18 cellular contexts compared by ENCODE assay signal in the genomic region with DNA sequence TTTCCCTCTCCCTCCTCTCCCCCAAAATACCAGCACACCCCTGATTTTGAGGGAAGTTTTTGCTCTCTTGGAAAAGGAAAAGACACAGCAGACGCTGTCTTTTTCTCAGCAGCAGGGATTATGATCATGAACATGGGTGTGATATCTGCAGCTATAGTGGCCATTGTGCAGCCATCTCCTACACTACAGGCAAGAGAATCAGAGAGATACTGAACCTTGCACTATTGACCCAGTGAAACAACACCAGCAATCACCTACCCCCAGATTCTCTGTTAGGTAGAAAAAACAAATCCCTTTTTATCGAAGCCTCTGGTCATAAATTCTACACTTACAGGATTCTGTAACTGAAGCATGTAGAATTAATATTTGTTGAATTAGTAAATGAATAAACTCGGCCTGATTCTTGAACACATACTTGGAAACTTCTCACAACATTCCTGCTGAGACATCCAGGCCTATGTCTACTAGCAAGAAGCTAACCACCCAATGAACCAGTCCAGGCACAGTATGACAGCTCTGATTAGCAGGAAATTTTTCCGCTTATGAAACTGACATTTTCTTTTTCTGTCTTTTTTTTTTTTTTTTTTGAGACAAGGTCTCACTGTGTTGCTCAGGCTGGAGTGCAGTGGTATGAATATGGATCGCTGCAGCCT. TPM values are rescaled to one million over a fixed set of nuclear protein-coding genes. Genes with fewer than 3 reads are reported as not detected.
DNase-seq lines count a peak whose midpoint lies in the region; ATAC-seq and TF ChIP-seq lines count a peak whose summit lies in the region.
"Had no signal": no experiment of that assay in that cellular context is flagged by ENCODE, and none has a peak within 500 bp of the region (broad histone marks: within the 10 kb centered on the region; RNA-seq: fewer than 3 reads in every experiment).

No MANE protein-coding gene starts in this region.

- no peaks in the 10 kb centered on the region for H3K36me3 Mint-ChIP-seq in nephron (ENCODE audit: low read depth)

- no peak overlapping the region for H2AK9ac ChIP-seq in IMR-90 (replicated peaks; ENCODE audit: low read depth, low read length, poor library complexity)

- H2BK15ac ChIP-seq in IMR-90 (ENCODE audit: low read depth, low read length), result no peak overlapping the region

- BruUV-seq in IMR-90 (replicated peaks; lab: Mats Ljungman, UMichigan), result no TSS peak

- peak overlapping the region; percentile 35 to 63 (median 51) for H3K27ac Mint-ChIP-seq in nephron
- H3K27ac Mint-ChIP-seq: CD4-positive, alpha-beta T cell; GM23338 had no signal

- peak; percentile 39; the same call in 1 of the 2 replicates for ATAC-seq in IMR-90 (ENCODE audit: low read depth)
- ATAC-seq: GM23338 had no signal

- no peaks in the 10 kb centered on the region for H3K9me2 ChIP-seq in hepatocyte (replicated peaks; ENCODE audit: insufficient read depth)

- H3K27me3 ChIP-seq in IMR-90 (ENCODE audit: control insufficient read depth, insufficient read depth, low read length) (no peaks in the 10 kb centered on the region), hepatocyte (no peaks in the 10 kb centered on the region)

- no peak overlapping the region for H2BK20ac ChIP-seq in IMR-90 (ENCODE audit: low read depth, low read length)

- peak; percentile 36 for DNase-seq in AG04449 (ENCODE audit: low read depth, low spot score)
- DNase-seq in IMR-90, result peak; percentile 54
- DNase-seq in hepatocyte (ENCODE audit: low spot score), result no peak
- no peak for DNase-seq in activated CD4-positive, alpha-beta T cell treated with anti-CD3 and anti-CD28 coated beads, Interleukin-2, amount 50 U/mL, for 1 hour
- no peak for DNase-seq in DMS79 (lab: John Stamatoyannopoulos, UW)
- no peak for DNase-seq in C1 segment of cervical spinal cord (lab: John Stamatoyannopoulos, UW)
- DNase-seq in NCI-H2227 treated with DMSO at 0.1 percent for 48 hours (lab: John Stamatoyannopoulos, UW), result no peak
- DNase-seq: Calu3; CD4-positive, alpha-beta T cell; DMS79 treated with DMSO at 0.1 percent for 48 hours; GDM1; KG1; NCI-H1048; NCI-H146; NCI-H82; SHP77 had no signal

- H3K79me2 ChIP-seq in hepatocyte, result no peaks in the 10 kb centered on the region

- no peak overlapping the region for H3K14ac ChIP-seq in IMR-90 (replicated peaks; ENCODE audit: low read depth, low read length)

- no peak overlapping the region for H2AK5ac ChIP-seq in IMR-90 (ENCODE audit: low read depth, low read length)

- H3K18ac ChIP-seq in IMR-90 (ENCODE audit: low read depth, low read length), result peak overlapping the region; percentile 19; the same call in 1 of the 2 replicates

- CTCF ChIA-PET in AG04449 (lab: Yijun Ruan, JAX) (interaction anchor here (1.6 kb wide), 1 partner anchor 44 kb away, joined by 6 read pairs; no protein-coding TSS in a partner anchor), IMR-90 (lab: Yijun Ruan, JAX) (no interaction called here)

- H2AFZ ChIP-seq in IMR-90 (replicated peaks; ENCODE audit: low read length, poor library complexity) (no peak overlapping the region), hepatocyte (no peak overlapping the region)
- H2AFZ ChIP-seq: GM23338 had no signal

- no peak overlapping the region for H3K4ac ChIP-seq in IMR-90 (ENCODE audit: low read depth, low read length)

- no peak overlapping the region for H2BK5ac ChIP-seq in IMR-90 (ENCODE audit: low read depth, low read length, poor library complexity, severe bottlenecking)

- H3K4me2 ChIP-seq in IMR-90 (ENCODE audit: low read depth, low read length) (no peak overlapping the region), hepatocyte (no peak overlapping the region)
- H3K4me2 ChIP-seq: GM23338 had no signal

- H3K4me1 ChIP-seq in IMR-90 (ENCODE audit: control insufficient read depth, insufficient read depth, low read length) (peaks cover 9% of the 10 kb centered on the region), hepatocyte (ENCODE audit: insufficient read depth) (peaks cover 3% of the 10 kb centered on the region)

- no peak overlapping the region for H2BK120ac ChIP-seq in IMR-90 (ENCODE audit: low read depth, low read length)

- WGBS in IMR-90 (ENCODE audit: extremely low coverage in 2 of 2, insufficient read length in 1 of 2), 2 experiments, result no CpG with 5 or more reads among the region's 5 CpGs
- WGBS in hepatocyte (ENCODE audit: low lambda C conversion rate, missing lambda C conversion rate), result 75% methylated on average over 5 of the region's 5 CpGs

- H3K4me3 ChIP-seq in AG04449 (ENCODE audit: low read depth, low read length), result no peak overlapping the region
- no peak overlapping the region for H3K4me3 ChIP-seq in IMR-90 (ENCODE audit: insufficient read depth, low read depth, low read length)
- no peak overlapping the region for H3K4me3 ChIP-seq in hepatocyte
- H3K4me3 ChIP-seq: GM23338 had no signal

- H3K79me1 ChIP-seq in IMR-90 (ENCODE audit: low read depth in 1 of 2, low read length in 2 of 2), result peaks cover 0 to 11% of the 10 kb centered on the region in 2 experiments; a peak in 2 of 4 replicates

- no peak overlapping the region for H3K9ac ChIP-seq in IMR-90 (ENCODE audit: low read depth, low read length)

- H3K4me3 Mint-ChIP-seq in nephron, result peak overlapping the region in 2 of 3 experiments; percentile 10 to 27
- H3K4me3 Mint-ChIP-seq: CD4-positive, alpha-beta T cell; GM23338 had no signal

- dilution Hi-C loops in IMR-90 (cut with HindIII; ENCODE audit: low sequenced_read_pairs, unreplicated experiment), result no loop called here

- 0 out of 2 replicates have a peak overlapping the region, but pooled peaks have one; percentile 40 for H3K23ac ChIP-seq in IMR-90 (ENCODE audit: low read depth, low read length)

- POLR2A ChIA-PET in AG04449 (lab: Yijun Ruan, JAX) (interaction anchor here (0.6 kb wide), 2 partner anchors 16 to 110 kb away, joined by 3 read pairs; no protein-coding TSS in a partner anchor), IMR-90 (lab: Charles Lee; ENCODE audit: unreplicated experiment) (interaction anchor here (0.5 kb wide), 1 partner anchor 102 kb away, joined by 3 read pairs; no protein-coding TSS in a partner anchor)

- no peak overlapping the region for H4K5ac ChIP-seq in IMR-90 (ENCODE audit: low read depth, low read length)

- no peak for TF ChIP-seq CTCF in AG04449 (IDR thresholded peaks at IDR 0.05; ENCODE audit: insufficient read depth, low read length, missing control alignments)
- TF ChIP-seq CTCF in IMR-90 (conservative IDR thresholded peaks at IDR 0.05; ENCODE audit: low read depth, low read length), result no peak
- TF ChIP-seq CTCF in hepatocyte (IDR thresholded peaks at IDR 0.05; ENCODE audit: poor library complexity), result no peak
- TF ChIP-seq CTCF in nephron (IDR thresholded peaks at IDR 0.05; ENCODE audit: unreplicated experiment in 3 of 3), result no peak

- intact Hi-C loops in IMR-90 (cut with micrococcal nuclease), result no loop called here

- TF ChIP-seq RAD21 in IMR-90 (IDR thresholded peaks at IDR 0.05; ENCODE audit: low read length), result no peak

- peaks cover 35% of the 10 kb centered on the region for H3K4me1 Mint-ChIP-seq in nephron

- no peaks in the 10 kb centered on the region for H3K9me3 ChIP-seq in IMR-90 (ENCODE audit: control insufficient read depth, insufficient read depth, low read length)
- no peaks in the 10 kb centered on the region for H3K9me3 ChIP-seq in hepatocyte (ENCODE audit: low read depth)

- H3K27ac ChIP-seq in IMR-90 (ENCODE audit: insufficient read depth, low read length) (no peak overlapping the region), hepatocyte (peak overlapping the region; percentile 2)

- peaks cover 20% of the 10 kb centered on the region for H3K27me3 Mint-ChIP-seq in nephron (ENCODE audit: low read depth)

- in situ Hi-C loops in IMR-90 (cut with MboI; ENCODE audit: low sequenced_read_pairs), result no loop called here

- H3K56ac ChIP-seq in IMR-90 (ENCODE audit: extremely low read depth, insufficient read depth, low read length), result no peak overlapping the region

- no peak overlapping the region for H4K91ac ChIP-seq in IMR-90 (ENCODE audit: insufficient read depth, low read depth, low read length)

- H3K9me1 ChIP-seq in IMR-90 (ENCODE audit: insufficient read depth, low read length), result peaks cover 6% of the 10 kb centered on the region

- H3K36me3 ChIP-seq in IMR-90 (ENCODE audit: control insufficient read depth, insufficient read depth, low read length) (no peaks in the 10 kb centered on the region), hepatocyte (replicated peaks; ENCODE audit: insufficient read depth, low read depth) (no peaks in the 10 kb centered on the region)

- H4K8ac ChIP-seq in IMR-90 (ENCODE audit: low read depth in 2 of 2, low read length in 2 of 2), result no peak overlapping the region; a peak in 1 of 4 replicates

- no peaks in the 10 kb centered on the region for H4K20me1 ChIP-seq in IMR-90 (ENCODE audit: insufficient read depth, low read length)
- no peaks in the 10 kb centered on the region for H4K20me1 ChIP-seq in hepatocyte (ENCODE audit: insufficient read depth, poor library complexity, severe bottlenecking)

- no peak for TF ChIP-seq POLR2A in IMR-90 (IDR thresholded peaks at IDR 0.05; ENCODE audit: low read depth, low read length)

- H3K9me3 Mint-ChIP-seq in nephron, result no peaks in the 10 kb centered on the region
- H3K9me3 Mint-ChIP-seq: CD4-positive, alpha-beta T cell; GM23338 had no signal

TF ChIP-seq in IMR-90, 13 proteins besides CTCF, POLR2A, EP300 and RAD21 (continues in another document):
- TF ChIP-seq CHD1 (IDR thresholded peaks at IDR 0.05; ENCODE audit: low read depth, low read length), result no peak
- TF ChIP-seq, protein P1, sequence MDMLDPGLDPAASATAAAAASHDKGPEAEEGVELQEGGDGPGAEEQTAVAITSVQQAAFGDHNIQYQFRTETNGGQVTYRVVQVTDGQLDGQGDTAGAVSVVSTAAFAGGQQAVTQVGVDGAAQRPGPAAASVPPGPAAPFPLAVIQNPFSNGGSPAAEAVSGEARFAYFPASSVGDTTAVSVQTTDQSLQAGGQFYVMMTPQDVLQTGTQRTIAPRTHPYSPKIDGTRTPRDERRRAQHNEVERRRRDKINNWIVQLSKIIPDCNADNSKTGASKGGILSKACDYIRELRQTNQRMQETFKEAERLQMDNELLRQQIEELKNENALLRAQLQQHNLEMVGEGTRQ (IDR thresholded peaks at IDR 0.05; ENCODE audit: low read depth, low read length), result no peak
- TF ChIP-seq MAZ (IDR thresholded peaks at IDR 0.05; ENCODE audit: borderline replicate concordance, low read depth, low read length), result no peak
- no peak for TF ChIP-seq FOS (IDR thresholded peaks at IDR 0.05; ENCODE audit: low read depth, low read length)
- no peak for TF ChIP-seq MXI1 (IDR thresholded peaks at IDR 0.05; ENCODE audit: borderline replicate concordance, low read depth, low read length)
- no peak for TF ChIP-seq RCOR1 (IDR thresholded peaks at IDR 0.05; ENCODE audit: insufficient replicate concordance, low read length)
- TF ChIP-seq SMC3 (IDR thresholded peaks at IDR 0.05; ENCODE audit: low read depth, low read length), result no peak
- TF ChIP-seq NFE2L2 (IDR thresholded peaks at IDR 0.05; ENCODE audit: low read depth, low read length), result no peak
- no peak for TF ChIP-seq CEBPB (IDR thresholded peaks at IDR 0.05; ENCODE audit: low read depth, low read length)

RNA-seq across cellular contexts. Expression of gene AFAP1, which starts 5.0 kb away (rescaled TPM):
- total RNA-seq in IMR-90 (2012; rRNA removed) (48.2 and 60.3 TPM in 2 replicates), hepatocyte (12.6 and 16.2 TPM in 2 replicates)
- polyA plus RNA-seq in IMR-90 (2012; rRNA removed) (73.1 and 80.9 TPM in 2 replicates), hepatocyte (6.9 and 9.3 TPM in 2 replicates)
- 67.3 and 67.7 TPM in 2 replicates for polyA plus RNA-seq in IMR-90 (2012; cell fraction: cytosol; rRNA removed)
- 116 and 173 TPM in 2 replicates for polyA plus RNA-seq in IMR-90 (2012; cell fraction: nucleus; rRNA removed; ENCODE audit: low replicate concordance)

Comparison
In these comparisons a context has a peak if more than half of its experiments do, and no peak if none do; other contexts are left out.
1. DNase-seq: peak in AG04449 (single experiment) and IMR-90 (single experiment); none in hepatocyte (single experiment), activated CD4-positive, alpha-beta T cell treated with anti-CD3 and anti-CD28 coated beads, Interleukin-2, amount 50 U/mL, for 1 hour (single experiment), DMS79 (single experiment), C1 segment of cervical spinal cord (0 of 14) and NCI-H2227 treated with DMSO at 0.1 percent for 48 hours (single experiment).